34 cellular contexts compared by ENCODE assay signal in the genomic region with DNA sequence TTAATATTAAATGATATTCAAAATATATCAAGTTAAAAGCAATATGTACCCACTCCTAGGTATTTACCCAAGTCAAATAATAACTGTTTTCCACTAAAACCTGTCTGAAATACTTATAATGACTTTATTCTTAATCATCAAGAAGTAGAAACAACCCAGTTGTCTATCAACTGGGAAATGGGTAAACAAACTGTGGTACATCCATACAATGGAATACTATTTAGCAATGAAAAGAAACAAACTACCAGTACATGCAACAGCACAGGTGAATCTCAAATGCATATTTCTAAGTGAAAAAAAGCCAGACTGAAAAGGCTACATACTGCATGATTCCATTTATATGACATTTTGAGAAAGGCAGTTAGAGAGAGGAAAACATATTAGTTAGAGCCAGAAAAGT.
"Had no signal": no experiment of that assay in that cellular context is flagged by ENCODE, and none has a peak within 500 bp of the region (broad histone marks: within the 10 kb centered on the region; RNA-seq: fewer than 3 reads in every experiment).

No MANE protein-coding gene starts in this region.

- H3K27me3 ChIP-seq: MG63 had no signal

- DNase-seq: Karpas-422, Kasumi-1, MG63, MM.1S, MV-4-11, NCI-H1048, NCI-H1092, NCI-H1092 treated with DMSO at 0.1 percent for 48 hours, NCI-H1105, NCI-H1105 treated with DMSO at 0.1 percent for 48 hours, NCI-H1417, NCI-H1417 treated with DMSO at 0.1 percent for 48 hours, NCI-H1436, NCI-H1436 treated with DMSO at 0.1 percent for 48 hours, NCI-H146, NCI-H1694, NCI-H1694 treated with DMSO at 0.1 percent for 48 hours, NCI-H187, NCI-H187 treated with DMSO at 0.1 percent for 48 hours, NCI-H1930, NCI-H2029, NCI-H2029 treated with DMSO at 0.1 percent for 48 hours, NCI-H2081, NCI-H2081 treated with DMSO at 0.1 percent for 48 hours, NCI-H2107, NCI-H2171, NCI-H2171 treated with DMSO at 0.1 percent for 48 hours, NCI-H2227 treated with DMSO at 0.1 percent for 48 hours, NCI-H226, NCI-H345, NCI-H446, NCI-H446 treated with DMSO at 0.1 percent for 48 hours, NCI-H510A had no signal

- H3K9ac ChIP-seq: KMS-11 had no signal

- H3K4me3 ChIP-seq: MG63 had no signal

- H3K36me3 ChIP-seq: MG63 had no signal

- H3K4me2 ChIP-seq: KMS-11 had no signal

- H3K9me3 ChIP-seq: MG63 had no signal

- H3K27ac ChIP-seq: KMS-11 had no signal
